8 cellular contexts compared by ENCODE assay signal in the genomic region with DNA sequence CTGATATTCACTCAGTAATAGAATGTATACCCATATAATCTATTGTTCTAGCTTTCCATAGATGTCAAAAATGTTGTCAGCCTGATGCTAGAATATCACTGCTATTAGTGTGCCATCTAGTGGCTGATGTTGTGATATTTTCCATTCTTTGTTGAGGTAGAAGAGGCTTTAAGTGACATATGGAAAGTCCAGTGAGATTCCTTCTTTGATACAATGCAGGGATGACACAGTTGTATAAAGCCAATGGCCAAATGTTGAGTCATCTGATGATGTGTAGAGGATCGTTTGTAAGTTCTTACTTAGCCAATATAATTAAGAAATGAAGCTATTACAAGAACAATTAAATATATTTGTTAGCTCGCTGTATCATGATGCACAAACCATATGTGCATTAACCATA. TPM values are rescaled to one million over a fixed set of nuclear protein-coding genes. Genes with fewer than 3 reads are reported as not detected.
DNase-seq lines count a peak whose midpoint lies in the region; ATAC-seq and TF ChIP-seq lines count a peak whose summit lies in the region.

No MANE protein-coding gene starts in this region.

- H3K9me2 ChIP-seq in SU-DHL-6 (replicated peaks; ENCODE audit: insufficient read depth, low read length) = no peaks in the 10 kb centered on the region

- no peaks in the 10 kb centered on the region for H3K9me3 Mint-ChIP-seq in T-helper 2 cell treated with Interferon-gamma antibody and Interleukin-4, amounts not matched to agents 5 μg/mL and 100 μg/mL, for 36 hours

- TF ChIP-seq CTCF in AG04449 (IDR thresholded peaks at IDR 0.05; ENCODE audit: insufficient read depth, low read length, missing control alignments) = peak; percentile 47
- peak; percentile 54 for TF ChIP-seq CTCF in GM06990 (IDR thresholded peaks at IDR 0.05; ENCODE audit: insufficient read depth, low read length, poor library complexity, severe bottlenecking)
- TF ChIP-seq CTCF in SU-DHL-6 (IDR thresholded peaks at IDR 0.05; ENCODE audit: insufficient read depth, low read length, poor library complexity, severe bottlenecking) = peak; percentile 52
- peak; percentile 73 for TF ChIP-seq CTCF in fibroblast of mammary gland (conservative IDR thresholded peaks at IDR 0.05; ENCODE audit: control insufficient read depth, insufficient read depth, low read depth, low read length)
- peak; percentile 63 for TF ChIP-seq CTCF in osteoblast (IDR thresholded peaks at IDR 0.05; ENCODE audit: extremely low read depth, low read depth, low read length)

- ATAC-seq in GM21381 (IDR thresholded peaks at IDR 0.05; ENCODE audit: unreplicated experiment) = no peak

- H3K27ac ChIP-seq in SU-DHL-6 (ENCODE audit: low read depth, low read length) (no peak overlapping the region), osteoblast (ENCODE audit: low read depth, low read length) (peak overlapping the region; percentile 66)

- POLR2A ChIA-PET in AG04449 (lab: Yijun Ruan, JAX) = interaction anchor here (1.2 to 1.5 kb wide), 2 partner anchors 650 to 654 kb away, joined by 4 to 5 read pairs; no protein-coding TSS in a partner anchor

- no peak overlapping the region for H3K4me3 Mint-ChIP-seq in T-helper 2 cell treated with Interferon-gamma antibody and Interleukin-4, amounts not matched to agents 5 μg/mL and 100 μg/mL, for 36 hours

- H3K4me2 ChIP-seq in SU-DHL-6 (ENCODE audit: low read depth, low read length, poor library complexity, severe bottlenecking) (no peak overlapping the region), osteoblast (ENCODE audit: insufficient read depth, low read length) (no peak overlapping the region)

- H4K20me1 ChIP-seq in SU-DHL-6 (ENCODE audit: low read depth, low read length) (no peaks in the 10 kb centered on the region), osteoblast (ENCODE audit: insufficient read depth, low read length) (no peaks in the 10 kb centered on the region)

- no peak overlapping the region for H3K9ac ChIP-seq in SU-DHL-6 (ENCODE audit: low read length)

- peak; percentile 64 for DNase-seq in AG04449 (ENCODE audit: low read depth, low spot score)
- peak; percentile 12 for DNase-seq in GM06990 (ENCODE audit: extremely low read depth, insufficient read length)
- peak; percentile 46 for DNase-seq in NCI-H1105 (lab: John Stamatoyannopoulos, UW)
- peak; percentile 95 for DNase-seq in fibroblast of mammary gland (ENCODE audit: low read depth)
- peak; percentile 36 for DNase-seq in osteoblast (ENCODE audit: insufficient read length, low spot score, missing footprints)
- no peak for DNase-seq in T-helper 2 cell treated with Interferon-gamma antibody and Interleukin-4, amounts not matched to agents 5 μg/mL and 100 μg/mL, for 36 hours (ENCODE audit: low spot score)

- no peaks in the 10 kb centered on the region for H3K36me3 Mint-ChIP-seq in T-helper 2 cell treated with Interferon-gamma antibody and Interleukin-4, amounts not matched to agents 5 μg/mL and 100 μg/mL, for 36 hours (ENCODE audit: low read depth)

- peaks cover 44% of the 10 kb centered on the region for H3K4me1 ChIP-seq in osteoblast (ENCODE audit: insufficient read depth, low read length)

- peaks cover 22% of the 10 kb centered on the region for H3K27me3 Mint-ChIP-seq in T-helper 2 cell treated with Interferon-gamma antibody and Interleukin-4, amounts not matched to agents 5 μg/mL and 100 μg/mL, for 36 hours (ENCODE audit: low read depth)

- H3K4me3 ChIP-seq in AG04449 (ENCODE audit: low read depth, low read length) (no peak overlapping the region), GM06990 (replicated peaks; ENCODE audit: low read depth, low read length) (no peak overlapping the region), SU-DHL-6 (ENCODE audit: insufficient read depth, low read length, poor library complexity, severe bottlenecking) (no peak overlapping the region), fibroblast of mammary gland (ENCODE audit: control insufficient read depth, low read depth, low read length) (no peak overlapping the region), osteoblast (ENCODE audit: insufficient read depth, low read length) (no peak overlapping the region)

- H3F3A ChIP-seq in SU-DHL-6 (ENCODE audit: insufficient read depth) = no peaks in the 10 kb centered on the region

- H3K36me3 ChIP-seq in GM06990 (ENCODE audit: control insufficient read depth, insufficient read depth, low read length) (no peaks in the 10 kb centered on the region), SU-DHL-6 (ENCODE audit: low read length) (no peaks in the 10 kb centered on the region), osteoblast (ENCODE audit: insufficient read depth, low read length) (no peaks in the 10 kb centered on the region)

- CTCF ChIA-PET in AG04449 (lab: Yijun Ruan, JAX) = interaction anchor here (0.5 to 5.9 kb wide), 41 partner anchors 10 to 950 kb away, joined by 3 to 61 read pairs (median 4); no protein-coding TSS in a partner anchor

- H3K4me1 Mint-ChIP-seq in T-helper 2 cell treated with Interferon-gamma antibody and Interleukin-4, amounts not matched to agents 5 μg/mL and 100 μg/mL, for 36 hours (ENCODE audit: low read depth) = peaks cover 3% of the 10 kb centered on the region

- H3K27ac Mint-ChIP-seq in T-helper 2 cell treated with Interferon-gamma antibody and Interleukin-4, amounts not matched to agents 5 μg/mL and 100 μg/mL, for 36 hours = no peak overlapping the region

- H2AFZ ChIP-seq in SU-DHL-6 (ENCODE audit: low read depth, low read length, severe bottlenecking) (no peak overlapping the region), osteoblast (ENCODE audit: low read length) (no peak overlapping the region)

- H3K79me2 ChIP-seq in SU-DHL-6 (ENCODE audit: insufficient read depth, low read length) (no peaks in the 10 kb centered on the region), osteoblast (ENCODE audit: insufficient read depth, low read length) (no peaks in the 10 kb centered on the region)

- no peaks in the 10 kb centered on the region for H3K9me3 ChIP-seq in SU-DHL-6 (ENCODE audit: insufficient read depth, low read length)
- no peaks in the 10 kb centered on the region for H3K9me3 ChIP-seq in osteoblast (ENCODE audit: low read depth, low read length)

- H3K27me3 ChIP-seq in GM06990 (replicated peaks; ENCODE audit: control insufficient read depth, insufficient read depth, low read length) = no peaks in the 10 kb centered on the region
- no peaks in the 10 kb centered on the region for H3K27me3 ChIP-seq in SU-DHL-6 (ENCODE audit: low read length)
- H3K27me3 ChIP-seq in osteoblast (ENCODE audit: insufficient read depth, low read length) = no peaks in the 10 kb centered on the region

RNA-seq across cellular contexts. Expression of a gene that starts 58.1 kb away (rescaled TPM):
- 0.29 and 0.36 TPM in 2 replicates for total RNA-seq in osteoblast

RNA-seq across cellular contexts. Expression of a gene that starts 58.5 kb away (rescaled TPM):
- 5.6 and 8.0 TPM in 2 replicates for total RNA-seq in osteoblast
